13 cellular contexts compared by ENCODE assay signal in genomic region chr19:45643927-45644771, GRCh38. TPM values are rescaled to one million over a fixed set of nuclear protein-coding genes. Genes with fewer than 3 reads are reported as not detected.
DNase-seq lines count a peak whose midpoint lies in the region; ATAC-seq and TF ChIP-seq lines count a peak whose summit lies in the region.
"Had no signal": no experiment of that assay in that cellular context is flagged by ENCODE, and none has a peak within 500 bp of the region (broad histone marks: within the 10 kb centered on the region; RNA-seq: fewer than 3 reads in every experiment).

No MANE protein-coding gene starts in this region.

- no CpG with 5 or more reads among the region's 14 CpGs for WGBS in H9 (ENCODE audit: extremely low coverage, insufficient read length, low lambda C conversion rate)

- H3K23ac ChIP-seq in H9 (ENCODE audit: insufficient read length, low read depth, low read length), result no peak overlapping the region

- peak overlapping the region; percentile 86 to 96 (median 91) for H3K4me2 ChIP-seq in BLaER1 treated with 17β-estradiol and CSF1 and Interleukin-3, amounts not matched to agents 10 nM and 100 nM
- peak overlapping the region; percentile 60 for H3K4me2 ChIP-seq in H9 (ENCODE audit: insufficient read depth, insufficient read length, low read length)

- no peak overlapping the region for H3K4ac ChIP-seq in H9 (ENCODE audit: low read depth, low read length)

- no peak overlapping the region for H3T11ph ChIP-seq in H9 (ENCODE audit: low read length)

- peaks cover 35 to 60% (median 55%) of the 10 kb centered on the region in 10 experiments for H3K4me1 ChIP-seq in BLaER1 treated with 17β-estradiol and CSF1 and Interleukin-3, amounts not matched to agents 10 nM and 100 nM
- peaks cover 3% of the 10 kb centered on the region; the same call in 1 of the 2 replicates for H3K4me1 ChIP-seq in H9 (ENCODE audit: insufficient read depth, low read length)
- peaks cover 51% of the 10 kb centered on the region for H3K4me1 ChIP-seq in vagina

- H3K9me3 Mint-ChIP-seq in H9 (peaks cover 3 to 6% of the 10 kb centered on the region in 2 experiments; a peak in 3 of 5 replicates), mesothelial cell of epicardium (no peaks in the 10 kb centered on the region)
- no peaks in the 10 kb centered on the region for H3K9me3 Mint-ChIP-seq in activated naive CD8-positive, alpha-beta T cell treated with anti-CD3 and anti-CD28 coated beads, Interleukin-2, amount 10 ng/mL, durations not matched to agents 7 days and 5 days

- H3K14ac ChIP-seq in H9 (ENCODE audit: insufficient read depth, low read length), result no peak overlapping the region

- H2BK120ac ChIP-seq in H9 (ENCODE audit: low read depth, low read length, poor library complexity, severe bottlenecking), result no peak overlapping the region

- TF ChIP-seq CTCF in H9 (conservative IDR thresholded peaks at IDR 0.05), result no peak
- no peak for TF ChIP-seq CTCF in mesothelial cell of epicardium (IDR thresholded peaks at IDR 0.05; ENCODE audit: unreplicated experiment)
- TF ChIP-seq CTCF in vagina (IDR thresholded peaks at IDR 0.05), result no peak

- H2BK5ac ChIP-seq in H9 (ENCODE audit: insufficient read length, low read length), result no peak overlapping the region

- no peaks in the 10 kb centered on the region for H3K36me3 ChIP-seq in BLaER1 treated with 17β-estradiol and CSF1 and Interleukin-3, amounts not matched to agents 10 nM and 100 nM
- H3K36me3 ChIP-seq in vagina, result no peaks in the 10 kb centered on the region
- H3K36me3 ChIP-seq: sigmoid colon had no signal

- intact Hi-C loops in vagina (cut with DNase I), result loop anchor here (5.0 kb wide), 1 partner anchor 37 kb away; no protein-coding TSS in a partner anchor

- peak overlapping the region in 8 of 11 experiments; percentile 18 to 76 (median 32); a peak in 8 of 22 replicates for H3K9ac ChIP-seq in BLaER1 treated with 17β-estradiol and CSF1 and Interleukin-3, amounts not matched to agents 10 nM and 100 nM
- H3K9ac ChIP-seq in H9 (ENCODE audit: extremely low read depth, insufficient read length, low read length), result no peak overlapping the region

- H3K4me1 Mint-ChIP-seq in H9, result peaks cover 27 to 37% of the 10 kb centered on the region in 2 experiments
- peaks cover 32% of the 10 kb centered on the region for H3K4me1 Mint-ChIP-seq in activated naive CD8-positive, alpha-beta T cell treated with anti-CD3 and anti-CD28 coated beads, Interleukin-2, amount 10 ng/mL, durations not matched to agents 7 days and 5 days
- H3K4me1 Mint-ChIP-seq in mesothelial cell of epicardium, result peaks cover 37% of the 10 kb centered on the region

- no peak overlapping the region for H3K56ac ChIP-seq in H9 (ENCODE audit: insufficient read length, low read depth, low read length)

- H3K4me3 ChIP-seq in BLaER1 treated with 17β-estradiol and CSF1 and Interleukin-3, amounts not matched to agents 10 nM and 100 nM, result peak overlapping the region in 9 of 10 experiments; percentile 15 to 60 (median 50); a peak in 12 of 20 replicates
- H3K4me3 ChIP-seq in vagina, result no peak overlapping the region
- H3K4me3 ChIP-seq: sigmoid colon had no signal

- peak overlapping the region in 1 of 3 experiments; percentile 25; a peak in 1 of 7 replicates for H3K27ac Mint-ChIP-seq in H9
- H3K27ac Mint-ChIP-seq in activated naive CD8-positive, alpha-beta T cell treated with anti-CD3 and anti-CD28 coated beads, Interleukin-2, amount 10 ng/mL, durations not matched to agents 7 days and 5 days, result peak overlapping the region; percentile 40
- H3K27ac Mint-ChIP-seq in mesothelial cell of epicardium, result peak overlapping the region; percentile 45

- no peak overlapping the region for H2AFZ ChIP-seq in H9 (ENCODE audit: low read length)

- peaks cover 26 to 35% (median 32%) of the 10 kb centered on the region in 11 experiments for H3K27me3 ChIP-seq in BLaER1 treated with 17β-estradiol and CSF1 and Interleukin-3, amounts not matched to agents 10 nM and 100 nM
- H3K27me3 ChIP-seq in H9 (ENCODE audit: insufficient read depth, low read length) (no peaks in the 10 kb centered on the region), vagina (no peaks in the 10 kb centered on the region)

- no peak overlapping the region for H4K5ac ChIP-seq in H9 (ENCODE audit: insufficient read length, low read depth, low read length)

- no peak overlapping the region for H4K91ac ChIP-seq in H9 (ENCODE audit: insufficient read length, low read depth, low read length)

- ATAC-seq in activated naive CD8-positive, alpha-beta T cell treated with anti-CD3 and anti-CD28 coated beads, Interleukin-2, amount 10 ng/mL, durations not matched to agents 7 days and 5 days (ENCODE audit: low read depth), result no peak
- ATAC-seq in HG03378 (IDR thresholded peaks at IDR 0.05; ENCODE audit: unreplicated experiment), result no peak
- ATAC-seq in HG02852 (IDR thresholded peaks at IDR 0.05; ENCODE audit: unreplicated experiment), result no peak

- H2BK15ac ChIP-seq in H9 (ENCODE audit: low read depth, low read length), result no peak overlapping the region

- peak overlapping the region; percentile 77 to 92 for H3K4me3 Mint-ChIP-seq in H9
- H3K4me3 Mint-ChIP-seq in activated naive CD8-positive, alpha-beta T cell treated with anti-CD3 and anti-CD28 coated beads, Interleukin-2, amount 10 ng/mL, durations not matched to agents 7 days and 5 days, result no peak overlapping the region
- peak overlapping the region; percentile 66 for H3K4me3 Mint-ChIP-seq in mesothelial cell of epicardium

- H3K79me2 ChIP-seq in H9 (ENCODE audit: insufficient read depth, low read length), result no peaks in the 10 kb centered on the region

- H3K9me3 ChIP-seq in BLaER1 treated with 17β-estradiol and CSF1 and Interleukin-3, amounts not matched to agents 10 nM and 100 nM (replicated peaks in 1 of 11), result no peaks in the 10 kb centered on the region
- H3K9me3 ChIP-seq in H9 (ENCODE audit: control insufficient read depth, low read depth, low read length), result no peaks in the 10 kb centered on the region
- no peaks in the 10 kb centered on the region for H3K9me3 ChIP-seq in vagina
- H3K9me3 ChIP-seq: sigmoid colon had no signal

- H4K20me1 ChIP-seq in BLaER1 treated with 17β-estradiol and CSF1 and Interleukin-3, amounts not matched to agents 10 nM and 100 nM, result peaks cover 0 to 12% (median 0%) of the 10 kb centered on the region in 11 experiments; a peak in 3 of 22 replicates
- H4K20me1 ChIP-seq in H9 (ENCODE audit: control insufficient read depth, insufficient read depth, insufficient read length), result no peaks in the 10 kb centered on the region

- DNase-seq in H9 (no peak), mesothelial cell of epicardium (ENCODE audit: low spot score in 2 of 2, unreplicated experiment in 2 of 2) (no peak), H4 (ENCODE audit: low spot score) (no peak), vagina (ENCODE audit: extremely low spot score in 2 of 2) (no peak)
- DNase-seq in activated naive CD8-positive, alpha-beta T cell treated with anti-CD3 and anti-CD28 coated beads, Interleukin-2, amount 10 ng/mL, durations not matched to agents 7 days and 5 days, result no peak
- DNase-seq: kidney glomerular epithelial cell, sigmoid colon had no signal

- no peak overlapping the region for H3K18ac ChIP-seq in H9 (ENCODE audit: insufficient read length, low read depth, low read length)

- no peak overlapping the region for H3K27ac ChIP-seq in BLaER1 treated with 17β-estradiol and CSF1 and Interleukin-3, amounts not matched to agents 10 nM and 100 nM
- H3K27ac ChIP-seq in H9 (ENCODE audit: insufficient read length, low read depth, low read length) (no peak overlapping the region), vagina (no peak overlapping the region)
- H3K27ac ChIP-seq: sigmoid colon had no signal

- POLR2A ChIA-PET in activated naive CD8-positive, alpha-beta T cell treated with anti-CD3 and anti-CD28 coated beads, Interleukin-2, amount 10 ng/mL, durations not matched to agents 7 days and 5 days (lab: Charles Lee), result interaction anchor here (3.6 kb wide), 1 partner anchor 37 kb away, joined by 19 read pairs; no protein-coding TSS in a partner anchor

- no peak overlapping the region for H2AK5ac ChIP-seq in H9 (ENCODE audit: insufficient read length, low read length)

- no peak overlapping the region for H2BK20ac ChIP-seq in H9 (ENCODE audit: low read depth, low read length, poor library complexity, severe bottlenecking)

- no peak overlapping the region for H2BK12ac ChIP-seq in H9 (ENCODE audit: insufficient read length, low read depth, low read length)

- no peak for TF ChIP-seq POLR2A in vagina (IDR thresholded peaks at IDR 0.05)

- no peaks in the 10 kb centered on the region; a peak in 1 of 7 replicates for H3K36me3 Mint-ChIP-seq in H9 (ENCODE audit: insufficient read depth in 1 of 3, low read depth in 3 of 3)
- H3K36me3 Mint-ChIP-seq in activated naive CD8-positive, alpha-beta T cell treated with anti-CD3 and anti-CD28 coated beads, Interleukin-2, amount 10 ng/mL, durations not matched to agents 7 days and 5 days, result peaks cover 2% of the 10 kb centered on the region
- H3K36me3 Mint-ChIP-seq in mesothelial cell of epicardium, result no peaks in the 10 kb centered on the region

- H3K27me3 Mint-ChIP-seq in H9 (ENCODE audit: low read depth) (peaks cover 12% of the 10 kb centered on the region), mesothelial cell of epicardium (ENCODE audit: low read depth) (peaks cover 9% of the 10 kb centered on the region)
- H3K27me3 Mint-ChIP-seq in activated naive CD8-positive, alpha-beta T cell treated with anti-CD3 and anti-CD28 coated beads, Interleukin-2, amount 10 ng/mL, durations not matched to agents 7 days and 5 days, result peaks cover 3% of the 10 kb centered on the region

- H4K8ac ChIP-seq in H9 (replicated peaks; ENCODE audit: insufficient read length, low read depth, low read length), result no peak overlapping the region

- H3K79me1 ChIP-seq in H9 (ENCODE audit: insufficient read depth, low read depth, low read length, poor library complexity, severe bottlenecking), result no peaks in the 10 kb centered on the region

- peaks cover 13% of the 10 kb centered on the region for H3K23me2 ChIP-seq in H9 (ENCODE audit: insufficient read length, low read depth, low read length, poor library complexity, severe bottlenecking)

RNA-seq across cellular contexts. Expression of gene EML2, which starts 5.0 kb away (rescaled TPM):
- total RNA-seq in H9 (2021), result 19.1 and 22.6 TPM in 2 replicates
- 10 to 100 TPM; 93.1 to 94.2 TPM for total RNA-seq in activated naive CD8-positive, alpha-beta T cell treated with anti-CD3 and anti-CD28 coated beads, Interleukin-2, amount 10 ng/mL, durations not matched to agents 7 days and 5 days
- 33.8 to 36.9 TPM (median 34.2 TPM) in 3 replicates for total RNA-seq in mesothelial cell of epicardium
- 5.1 and 11.7 TPM in 2 replicates for total RNA-seq in H4 (2014; rRNA removed; shearing (Covaris generic))
- total RNA-seq in vagina, result 74.9 TPM

RNA-seq across cellular contexts. Expression of gene GIPR, which starts 23.9 kb away (rescaled TPM):
- total RNA-seq in H9 (2021), result 0.55 and 0.61 TPM in 2 replicates
- total RNA-seq in activated naive CD8-positive, alpha-beta T cell treated with anti-CD3 and anti-CD28 coated beads, Interleukin-2, amount 10 ng/mL, durations not matched to agents 7 days and 5 days, result 10 to 100 TPM; 18.4 to 19.3 TPM
- 3.6 to 5.1 TPM (median 4.1 TPM) in 3 replicates for total RNA-seq in mesothelial cell of epicardium
- not detected in 2 replicates for total RNA-seq in H4 (2014; rRNA removed; shearing (Covaris generic))
- total RNA-seq in vagina, result 3.4 TPM
- total RNA-seq: Daoy, endothelial cell of umbilical vein, sigmoid colon had no signal

RNA-seq across cellular contexts. Expression of gene GPR4, which starts 42.1 kb away (rescaled TPM):
- total RNA-seq in H9 (2021) (0.07 TPM in 1 of 2 replicates, not detected in the other), mesothelial cell of epicardium (0.09 TPM in 1 of 3 replicates, not detected in the others), vagina (3.4 TPM)
- not detected for total RNA-seq in activated naive CD8-positive, alpha-beta T cell treated with anti-CD3 and anti-CD28 coated beads, Interleukin-2, amount 10 ng/mL, durations not matched to agents 7 days and 5 days
- not detected in 2 replicates for total RNA-seq in H4 (2014; rRNA removed; shearing (Covaris generic))
- total RNA-seq: Daoy, SK-MEL-5 had no signal

RNA-seq across cellular contexts. Expression of gene SNRPD2, which starts 47.6 kb away (rescaled TPM):
- 793 and 808 TPM in 2 replicates for total RNA-seq in H9 (2021)
- total RNA-seq in activated naive CD8-positive, alpha-beta T cell treated with anti-CD3 and anti-CD28 coated beads, Interleukin-2, amount 10 ng/mL, durations not matched to agents 7 days and 5 days, result 100 to 1,000 TPM; 520 to 523 TPM
- total RNA-seq in mesothelial cell of epicardium, result 440 to 462 TPM (median 461 TPM) in 3 replicates
- 318 and 326 TPM in 2 replicates for total RNA-seq in H4 (2014; rRNA removed; shearing (Covaris generic))
- total RNA-seq in vagina, result 180 TPM

RNA-seq across cellular contexts. Expression of gene QPCTL, which starts 48.3 kb away (rescaled TPM):
- 13.7 and 14.1 TPM in 2 replicates for total RNA-seq in H9 (2021)
- 1 to 10 TPM; 9.3 to 9.7 TPM for total RNA-seq in activated naive CD8-positive, alpha-beta T cell treated with anti-CD3 and anti-CD28 coated beads, Interleukin-2, amount 10 ng/mL, durations not matched to agents 7 days and 5 days
- total RNA-seq in mesothelial cell of epicardium, result 8.0 to 10.6 TPM (median 9.1 TPM) in 3 replicates
- 5.4 and 5.9 TPM in 2 replicates for total RNA-seq in H4 (2014; rRNA removed; shearing (Covaris generic))
- 4.7 TPM for total RNA-seq in vagina

Comparison
In these comparisons a context has a peak if more than half of its experiments do, and no peak if none do; other contexts are left out.
1. H3K4me3 ChIP-seq: peak in BLaER1 treated with 17β-estradiol and CSF1 and Interleukin-3, amounts not matched to agents 10 nM and 100 nM (9 of 10); none in vagina (0 of 2).